32 cellular contexts compared by ENCODE assay signal in genomic region chr7:144023171-144023827, GRCh38. TPM values are rescaled to one million over a fixed set of nuclear protein-coding genes. Genes with fewer than 3 reads are reported as not detected.
"Had no signal": no experiment of that assay in that cellular context is flagged by ENCODE, and none has a peak within 500 bp of the region (broad histone marks: within the 10 kb centered on the region; RNA-seq: fewer than 3 reads in every experiment).

No MANE protein-coding gene starts in this region.

- H3K27me3 Mint-ChIP-seq: activated naive CD4-positive, alpha-beta T cell treated with anti-CD3 and anti-CD28 coated beads, Interleukin-2, amount 10 ng/mL, durations not matched to agents 7 days and 5 days; dendritic cell treated with granulocyte-macrophage colony-stimulating factor and Interleukin-4, amounts not matched to agents 40 ng/mL and 50 ng/mL, for 4 days had no signal

- H3K27ac Mint-ChIP-seq: activated CD4-positive, alpha-beta memory T cell treated with anti-CD3 and anti-CD28 coated beads, Interleukin-2, amount 10 ng/mL, durations not matched to agents 7 days and 5 days; activated CD4-positive, alpha-beta T cell treated with anti-CD3 and anti-CD28 coated beads, Interleukin-2, amount 10 ng/mL, durations not matched to agents 7 days and 5 days; activated naive CD4-positive, alpha-beta T cell treated with anti-CD3 and anti-CD28 coated beads, Interleukin-2, amount 10 ng/mL, durations not matched to agents 7 days and 5 days; activated naive CD4-positive, alpha-beta T cell treated with anti-CD3 and anti-CD28 coated beads, Interleukin-2, amount 50 U/mL, for 72 hours; activated naive CD8-positive, alpha-beta T cell treated with anti-CD3 and anti-CD28 coated beads, Interleukin-2, amount 10 ng/mL, durations not matched to agents 7 days and 5 days; activated T-cell treated with anti-CD3 and anti-CD28 coated beads, Interleukin-2, amount 50 U/mL, for 24 hours; activated T-cell treated with anti-CD3 and anti-CD28 coated beads, Interleukin-2, amount 50 U/mL, for 72 hours; dendritic cell treated with granulocyte-macrophage colony-stimulating factor and Interleukin-4, amounts not matched to agents 40 ng/mL and 50 ng/mL, for 4 days; endodermal cell had no signal

- H3K4me3 Mint-ChIP-seq: activated CD4-positive, alpha-beta memory T cell treated with anti-CD3 and anti-CD28 coated beads, Interleukin-2, amount 10 ng/mL, durations not matched to agents 7 days and 5 days; activated CD4-positive, alpha-beta T cell treated with anti-CD3 and anti-CD28 coated beads, Interleukin-2, amount 10 ng/mL, durations not matched to agents 7 days and 5 days; activated naive CD4-positive, alpha-beta T cell treated with anti-CD3 and anti-CD28 coated beads, Interleukin-2, amount 10 ng/mL, durations not matched to agents 7 days and 5 days; activated naive CD8-positive, alpha-beta T cell treated with anti-CD3 and anti-CD28 coated beads, Interleukin-2, amount 10 ng/mL, durations not matched to agents 7 days and 5 days; activated T-cell treated with anti-CD3 and anti-CD28 coated beads, Interleukin-2, amount 50 U/mL, for 24 hours; activated T-cell treated with anti-CD3 and anti-CD28 coated beads, Interleukin-2, amount 50 U/mL, for 72 hours; central memory CD8-positive, alpha-beta T cell; dendritic cell treated with granulocyte-macrophage colony-stimulating factor and Interleukin-4, amounts not matched to agents 40 ng/mL and 50 ng/mL, for 4 days; endodermal cell had no signal

- ATAC-seq: activated naive CD4-positive, alpha-beta T cell treated with anti-CD3 and anti-CD28 coated beads, Interleukin-2, amount 50 U/mL, for 72 hours; activated T-cell treated with anti-CD3 and anti-CD28 coated beads, Interleukin-2, amount 50 U/mL, for 72 hours; foreskin keratinocyte; gastrocnemius medialis; heart left ventricle had no signal

- DNase-seq: activated CD4-positive, alpha-beta memory T cell treated with anti-CD3 and anti-CD28 coated beads, Interleukin-2, amount 10 ng/mL, durations not matched to agents 7 days and 5 days; activated CD4-positive, alpha-beta T cell treated with anti-CD3 and anti-CD28 coated beads for 1 hour; activated CD4-positive, alpha-beta T cell treated with anti-CD3 and anti-CD28 coated beads for 4 hours; activated CD4-positive, alpha-beta T cell treated with anti-CD3 and anti-CD28 coated beads, Interleukin-2, amount 10 ng/mL, durations not matched to agents 7 days and 5 days; activated CD4-positive, alpha-beta T cell treated with anti-CD3 and anti-CD28 coated beads, Interleukin-2, amount 50 U/mL, for 4 hours; activated CD8-positive, alpha-beta memory T cell treated with anti-CD3 and anti-CD28 coated beads, Interleukin-2, amount 50 U/mL, for 48 hours; activated gamma-delta T cell; activated naive CD4-positive, alpha-beta T cell; activated naive CD4-positive, alpha-beta T cell treated with anti-CD3 and anti-CD28 coated beads, Interleukin-2, amount 10 ng/mL, durations not matched to agents 7 days and 5 days; activated naive CD8-positive, alpha-beta T cell treated with anti-CD3 and anti-CD28 coated beads, Interleukin-2, amount 10 ng/mL, durations not matched to agents 7 days and 5 days; activated T-cell treated with anti-CD3 and anti-CD28 coated beads for 4 hours; activated T-cell treated with anti-CD3 and anti-CD28 coated beads, Interleukin-2, amount 50 U/mL, for 24 hours; activated T-cell treated with anti-CD3 and anti-CD28 coated beads, Interleukin-2, amount 50 U/mL, for 72 hours; brain microvascular endothelial cell; dorsolateral prefrontal cortex; effector memory CD4-positive, alpha-beta T cell; endodermal cell; erythroblast; foreskin keratinocyte; gastrocnemius medialis; glutamatergic neuron; heart left ventricle; T-helper 2 cell had no signal

- H3K9me3 Mint-ChIP-seq: activated CD4-positive, alpha-beta memory T cell treated with anti-CD3 and anti-CD28 coated beads, Interleukin-2, amount 10 ng/mL, durations not matched to agents 7 days and 5 days; activated CD4-positive, alpha-beta T cell treated with anti-CD3 and anti-CD28 coated beads, Interleukin-2, amount 10 ng/mL, durations not matched to agents 7 days and 5 days; activated naive CD4-positive, alpha-beta T cell treated with anti-CD3 and anti-CD28 coated beads, Interleukin-2, amount 10 ng/mL, durations not matched to agents 7 days and 5 days; activated naive CD8-positive, alpha-beta T cell treated with anti-CD3 and anti-CD28 coated beads, Interleukin-2, amount 10 ng/mL, durations not matched to agents 7 days and 5 days; activated T-cell treated with anti-CD3 and anti-CD28 coated beads, Interleukin-2, amount 50 U/mL, for 24 hours; activated T-cell treated with anti-CD3 and anti-CD28 coated beads, Interleukin-2, amount 50 U/mL, for 72 hours; central memory CD8-positive, alpha-beta T cell; dendritic cell treated with granulocyte-macrophage colony-stimulating factor and Interleukin-4, amounts not matched to agents 40 ng/mL and 50 ng/mL, for 4 days; endodermal cell had no signal

- H3K36me3 Mint-ChIP-seq: activated naive CD4-positive, alpha-beta T cell treated with anti-CD3 and anti-CD28 coated beads, Interleukin-2, amount 10 ng/mL, durations not matched to agents 7 days and 5 days; activated naive CD4-positive, alpha-beta T cell treated with anti-CD3 and anti-CD28 coated beads, Interleukin-2, amount 50 U/mL, for 72 hours; activated naive CD8-positive, alpha-beta T cell treated with anti-CD3 and anti-CD28 coated beads, Interleukin-2, amount 10 ng/mL, durations not matched to agents 7 days and 5 days had no signal

- H3K4me1 Mint-ChIP-seq: activated CD4-positive, alpha-beta memory T cell treated with anti-CD3 and anti-CD28 coated beads, Interleukin-2, amount 10 ng/mL, durations not matched to agents 7 days and 5 days; activated CD4-positive, alpha-beta T cell treated with anti-CD3 and anti-CD28 coated beads, Interleukin-2, amount 10 ng/mL, durations not matched to agents 7 days and 5 days; activated naive CD4-positive, alpha-beta T cell treated with anti-CD3 and anti-CD28 coated beads, Interleukin-2, amount 10 ng/mL, durations not matched to agents 7 days and 5 days; activated naive CD8-positive, alpha-beta T cell treated with anti-CD3 and anti-CD28 coated beads, Interleukin-2, amount 10 ng/mL, durations not matched to agents 7 days and 5 days; central memory CD8-positive, alpha-beta T cell had no signal

RNA-seq across cellular contexts. Expression of gene OR6B1, which starts 23.2 kb away (rescaled TPM):
- total RNA-seq: activated CD4-positive, alpha-beta memory T cell treated with anti-CD3 and anti-CD28 coated beads, Interleukin-2, amount 10 ng/mL, durations not matched to agents 7 days and 5 days; activated CD4-positive, alpha-beta T cell treated with anti-CD3 and anti-CD28 coated beads, Interleukin-2, amount 10 ng/mL, durations not matched to agents 7 days and 5 days; activated naive CD4-positive, alpha-beta T cell treated with anti-CD3 and anti-CD28 coated beads, Interleukin-2, amount 50 U/mL, for 72 hours; activated naive CD8-positive, alpha-beta T cell treated with anti-CD3 and anti-CD28 coated beads, Interleukin-2, amount 10 ng/mL, durations not matched to agents 7 days and 5 days; activated T-cell treated with anti-CD3 and anti-CD28 coated beads, Interleukin-2, amount 50 U/mL, for 72 hours; ascending aorta; bronchial epithelial cell; cardiac septum; cerebellum; endodermal cell; esophagus muscularis mucosa; foreskin keratinocyte; gastrocnemius medialis; heart left ventricle; T-helper 1 cell treated with Interleukin-12 subunit alpha and Interleukin-12 subunit beta and Interleukin-4 antibody, amounts not matched to agents 30 ng/mL and 1 ng/mL, for 36 hours had no signal

RNA-seq across cellular contexts. Expression of gene OR2A5, which starts 25.4 kb away (rescaled TPM):
- total RNA-seq: activated CD4-positive, alpha-beta memory T cell treated with anti-CD3 and anti-CD28 coated beads, Interleukin-2, amount 10 ng/mL, durations not matched to agents 7 days and 5 days; activated CD4-positive, alpha-beta T cell treated with anti-CD3 and anti-CD28 coated beads, Interleukin-2, amount 10 ng/mL, durations not matched to agents 7 days and 5 days; activated naive CD4-positive, alpha-beta T cell treated with anti-CD3 and anti-CD28 coated beads, Interleukin-2, amount 50 U/mL, for 72 hours; activated naive CD8-positive, alpha-beta T cell treated with anti-CD3 and anti-CD28 coated beads, Interleukin-2, amount 10 ng/mL, durations not matched to agents 7 days and 5 days; activated T-cell treated with anti-CD3 and anti-CD28 coated beads, Interleukin-2, amount 50 U/mL, for 72 hours; ascending aorta; bronchial epithelial cell; cardiac septum; cerebellum; dorsolateral prefrontal cortex; endodermal cell; esophagus muscularis mucosa; foreskin keratinocyte; gastrocnemius medialis; heart left ventricle; T-helper 1 cell treated with Interleukin-12 subunit alpha and Interleukin-12 subunit beta and Interleukin-4 antibody, amounts not matched to agents 30 ng/mL and 1 ng/mL, for 36 hours had no signal

RNA-seq across cellular contexts. Expression of gene OR2A25, which starts 46.3 kb away (rescaled TPM):
- total RNA-seq: activated CD4-positive, alpha-beta memory T cell treated with anti-CD3 and anti-CD28 coated beads, Interleukin-2, amount 10 ng/mL, durations not matched to agents 7 days and 5 days; activated CD4-positive, alpha-beta T cell treated with anti-CD3 and anti-CD28 coated beads, Interleukin-2, amount 10 ng/mL, durations not matched to agents 7 days and 5 days; activated naive CD4-positive, alpha-beta T cell treated with anti-CD3 and anti-CD28 coated beads, Interleukin-2, amount 50 U/mL, for 72 hours; activated naive CD8-positive, alpha-beta T cell treated with anti-CD3 and anti-CD28 coated beads, Interleukin-2, amount 10 ng/mL, durations not matched to agents 7 days and 5 days; activated T-cell treated with anti-CD3 and anti-CD28 coated beads, Interleukin-2, amount 50 U/mL, for 72 hours; ascending aorta; bronchial epithelial cell; cardiac septum; cerebellum; dorsolateral prefrontal cortex; endodermal cell; esophagus muscularis mucosa; foreskin keratinocyte; gastrocnemius medialis; heart left ventricle; T-helper 1 cell treated with Interleukin-12 subunit alpha and Interleukin-12 subunit beta and Interleukin-4 antibody, amounts not matched to agents 30 ng/mL and 1 ng/mL, for 36 hours had no signal
